21 cellular contexts compared by ENCODE assay signal in genomic region chr20:62822239-62822787, GRCh38. TPM values are rescaled to one million over a fixed set of nuclear protein-coding genes. Genes with fewer than 3 reads are reported as not detected.
"Had no signal": no experiment of that assay in that cellular context is flagged by ENCODE, and none has a peak within 500 bp of the region (broad histone marks: within the 10 kb centered on the region; RNA-seq: fewer than 3 reads in every experiment).

No MANE protein-coding gene starts in this region.

- H3K4me3 ChIP-seq: ascending aorta, hepatocyte, pancreas, smooth muscle cell, transverse colon had no signal

- H3K27me3 Mint-ChIP-seq: T-helper 17 cell had no signal

- H3K27ac Mint-ChIP-seq: activated CD4-positive, alpha-beta T cell treated with anti-CD3 and anti-CD28 coated beads, Interleukin-2, amount 10 ng/mL, durations not matched to agents 24 days and 14 days; activated CD8-positive, alpha-beta T cell treated with anti-CD3 and anti-CD28 coated beads, Interleukin-2, amount 10 ng/mL, durations not matched to agents 7 days and 5 days; activated T-helper 1 cell treated with anti-CD3 and anti-CD28 coated beads, Interleukin-12 subunit alpha, Interleukin-12 subunit beta, Interleukin-2, Interleukin-4 antibody, amounts not matched to agents 30 ng/mL and 10 ng/mL and 1 ng/mL, durations not matched to agents 14 hours and 24 hours and 36 hours; immature natural killer cell; natural killer cell; T-helper 17 cell had no signal

- H3K27ac ChIP-seq: ascending aorta, brain microvascular endothelial cell, hepatocyte had no signal

- H3K36me3 ChIP-seq: ascending aorta, brain microvascular endothelial cell, pancreas, transverse colon had no signal

- DNase-seq: activated gamma-delta T cell; brain microvascular endothelial cell; effector CD8-positive, alpha-beta T cell; foreskin melanocyte; immature natural killer cell; kidney glomerular epithelial cell; left ventricle myocardium superior; mammary epithelial cell; natural killer cell; stimulated activated naive B cell treated with anti-CD40 and anti-IgM and Interleukin-4, amounts not matched to agents 10 μg/mL and 1 μg/mL and 100 μg/mL, for 72 hours; T-helper 17 cell had no signal

- H3K4me3 Mint-ChIP-seq: activated CD4-positive, alpha-beta T cell treated with anti-CD3 and anti-CD28 coated beads, Interleukin-2, amount 10 ng/mL, durations not matched to agents 24 days and 14 days; activated CD8-positive, alpha-beta T cell treated with anti-CD3 and anti-CD28 coated beads, Interleukin-2, amount 10 ng/mL, durations not matched to agents 7 days and 5 days; activated T-helper 1 cell treated with anti-CD3 and anti-CD28 coated beads, Interleukin-12 subunit alpha, Interleukin-12 subunit beta, Interleukin-2, Interleukin-4 antibody, amounts not matched to agents 30 ng/mL and 10 ng/mL and 1 ng/mL, durations not matched to agents 14 hours and 24 hours and 36 hours; immature natural killer cell; natural killer cell; T-helper 17 cell had no signal

- H3K4me2 ChIP-seq: hepatocyte, smooth muscle cell had no signal

- H3K36me3 Mint-ChIP-seq: immature natural killer cell; natural killer cell; stimulated activated naive B cell treated with anti-CD40 and anti-IgM and Interleukin-4, amounts not matched to agents 10 μg/mL and 1 μg/mL and 100 μg/mL, for 72 hours had no signal

- ATAC-seq: left ventricle myocardium superior, sciatic nerve had no signal

- H3K79me2 ChIP-seq: hepatocyte had no signal

- H3K9me3 Mint-ChIP-seq: activated CD4-positive, alpha-beta T cell treated with anti-CD3 and anti-CD28 coated beads, Interleukin-2, amount 10 ng/mL, durations not matched to agents 24 days and 14 days; activated T-helper 1 cell treated with anti-CD3 and anti-CD28 coated beads, Interleukin-12 subunit alpha, Interleukin-12 subunit beta, Interleukin-2, Interleukin-4 antibody, amounts not matched to agents 30 ng/mL and 10 ng/mL and 1 ng/mL, durations not matched to agents 14 hours and 24 hours and 36 hours; immature natural killer cell; natural killer cell; stimulated activated naive B cell treated with anti-CD40 and anti-IgM and Interleukin-4, amounts not matched to agents 10 μg/mL and 1 μg/mL and 100 μg/mL, for 72 hours had no signal

- H3K4me1 Mint-ChIP-seq: activated CD4-positive, alpha-beta T cell treated with anti-CD3 and anti-CD28 coated beads, Interleukin-2, amount 10 ng/mL, durations not matched to agents 24 days and 14 days; immature natural killer cell; natural killer cell had no signal

- FAIRE-seq: endothelial cell of umbilical vein, pancreas had no signal

- H3K9me3 ChIP-seq: ascending aorta, pancreas, transverse colon had no signal

- H2AFZ ChIP-seq: hepatocyte had no signal

RNA-seq across cellular contexts. Expression of gene COL9A3, which starts 5.5 kb away (rescaled TPM):
- total RNA-seq: activated CD4-positive, alpha-beta T cell treated with anti-CD3 and anti-CD28 coated beads, Interleukin-2, amount 10 ng/mL, durations not matched to agents 24 days and 14 days; activated CD8-positive, alpha-beta T cell treated with anti-CD3 and anti-CD28 coated beads, Interleukin-2, amount 10 ng/mL, durations not matched to agents 7 days and 5 days; activated T-helper 1 cell treated with anti-CD3 and anti-CD28 coated beads, Interleukin-12 subunit alpha, Interleukin-12 subunit beta, Interleukin-2, Interleukin-4 antibody, amounts not matched to agents 30 ng/mL and 10 ng/mL and 1 ng/mL, durations not matched to agents 14 hours and 24 hours and 36 hours; T-helper 17 cell had no signal
